Comparison of ENCODE assay signal across 23 cellular contexts in genomic region chr7:42135728-42136127, GRCh38.
"Had no signal": no experiment of that assay in that cellular context is flagged by ENCODE, and none has a peak within 500 bp of the region (broad histone marks: within the 10 kb centered on the region; RNA-seq: fewer than 3 reads in every experiment).

No MANE protein-coding gene starts in this region.

- H3K9me3 ChIP-seq: adrenal gland, Peyer's patch had no signal

- H3K36me3 ChIP-seq: adrenal gland, breast epithelium, Peyer's patch had no signal

- H3K27ac Mint-ChIP-seq: activated CD8-positive, alpha-beta T cell treated with anti-CD3 and anti-CD28 coated beads, Interleukin-2, amount 10 ng/mL, durations not matched to agents 7 days and 5 days; activated naive CD8-positive, alpha-beta T cell treated with anti-CD3 and anti-CD28 coated beads, Interleukin-2, amount 10 ng/mL, durations not matched to agents 7 days and 5 days had no signal

- H3K27ac ChIP-seq: adrenal gland, breast epithelium, Peyer's patch, SK-N-MC, VCaP had no signal

- H3K36me3 Mint-ChIP-seq: activated naive CD8-positive, alpha-beta T cell treated with anti-CD3 and anti-CD28 coated beads, Interleukin-2, amount 10 ng/mL, durations not matched to agents 7 days and 5 days had no signal

- H3K9me3 Mint-ChIP-seq: activated naive CD8-positive, alpha-beta T cell treated with anti-CD3 and anti-CD28 coated beads, Interleukin-2, amount 10 ng/mL, durations not matched to agents 7 days and 5 days had no signal

- H3K4me3 Mint-ChIP-seq: activated CD8-positive, alpha-beta T cell treated with anti-CD3 and anti-CD28 coated beads, Interleukin-2, amount 10 ng/mL, durations not matched to agents 7 days and 5 days; activated naive CD8-positive, alpha-beta T cell treated with anti-CD3 and anti-CD28 coated beads, Interleukin-2, amount 10 ng/mL, durations not matched to agents 7 days and 5 days had no signal

- DNase-seq: activated CD4-positive, CD25-positive, alpha-beta regulatory T cell; activated CD8-positive, alpha-beta memory T cell treated with anti-CD3 and anti-CD28 coated beads, Interleukin-2, amount 50 U/mL, for 48 hours; activated CD8-positive, alpha-beta T cell treated with anti-CD3 and anti-CD28 coated beads, Interleukin-2, amount 10 ng/mL, durations not matched to agents 7 days and 5 days; activated naive CD4-positive, alpha-beta T cell treated with anti-CD3 and anti-CD28 coated beads, Interleukin-2, amount 50 U/mL, for 16 hours; activated naive CD8-positive, alpha-beta T cell treated with anti-CD3 and anti-CD28 coated beads, Interleukin-2, amount 10 ng/mL, durations not matched to agents 7 days and 5 days; activated T-cell treated with anti-CD3 and anti-CD28 coated beads, Interleukin-2, amount 50 U/mL, for 1 hour; adrenal gland; anterior cingulate cortex; central memory CD4-positive, alpha-beta T cell; Karpas-422; MM.1S; NCI-H1105; NCI-H1436; NCI-H1694 treated with DMSO at 0.1 percent for 48 hours; NCI-H2029 treated with DMSO at 0.1 percent for 48 hours; NCI-H510A treated with DMSO at 0.1 percent for 48 hours; NCI-H69; Peyer's patch; SHP77 treated with DMSO at 0.1 percent for 48 hours; T-helper 1 cell had no signal

- H3K27me3 ChIP-seq: adrenal gland, breast epithelium, Peyer's patch had no signal

- H3K4me3 ChIP-seq: adrenal gland, breast epithelium, Peyer's patch, SK-N-MC had no signal

- H3K4me1 ChIP-seq: adrenal gland, breast epithelium, Peyer's patch had no signal

- H3K4me1 Mint-ChIP-seq: activated naive CD8-positive, alpha-beta T cell treated with anti-CD3 and anti-CD28 coated beads, Interleukin-2, amount 10 ng/mL, durations not matched to agents 7 days and 5 days had no signal
